In the genomic region with DNA sequence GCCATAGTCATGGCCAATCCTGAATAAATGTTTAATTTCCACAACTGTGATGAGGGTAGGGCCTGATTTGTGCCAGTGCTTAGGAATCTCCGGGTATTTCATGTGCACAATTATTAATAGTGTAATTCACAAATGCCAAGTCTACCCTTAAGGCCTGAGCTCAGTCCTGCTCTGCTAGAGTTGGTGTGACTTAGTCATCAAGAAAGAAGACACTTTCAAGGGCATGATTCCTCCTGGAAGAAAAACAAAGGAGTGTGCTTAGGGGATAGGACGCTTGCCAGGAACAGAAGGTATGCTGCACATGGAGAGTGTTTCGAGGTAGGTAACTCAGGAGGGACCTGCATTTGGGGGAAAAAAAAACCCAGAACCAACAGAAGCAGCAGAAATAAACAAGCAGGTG, we compare ENCODE assay signal across 32 cellular contexts.
"Had no signal": no experiment of that assay in that cellular context is flagged by ENCODE, and none has a peak within 500 bp of the region (broad histone marks: within the 10 kb centered on the region; RNA-seq: fewer than 3 reads in every experiment).

No MANE protein-coding gene starts in this region.

- DNase-seq: activated B cell treated with CpG ODN at 0.5 μM for 24 hours; activated CD4-positive, alpha-beta memory T cell treated with anti-CD3 and anti-CD28 coated beads for 36 hours; activated CD4-positive, alpha-beta T cell treated with anti-CD3 and anti-CD28 coated beads for 4 hours; activated CD4-positive, alpha-beta T cell treated with anti-CD3 and anti-CD28 coated beads, Interleukin-2, amount 10 ng/mL, durations not matched to agents 24 days and 14 days; activated CD4-positive, alpha-beta T cell treated with anti-CD3 and anti-CD28 coated beads, Interleukin-2, amount 50 U/mL, for 1 hour; activated CD4-positive, alpha-beta T cell treated with anti-CD3 and anti-CD28 coated beads, Interleukin-2, amount 50 U/mL, for 4 hours; activated CD4-positive, CD25-positive, alpha-beta regulatory T cell treated with anti-CD3 and anti-CD28 coated beads, Interleukin-2, amount 50 U/mL, for 72 hours; activated CD8-positive, alpha-beta memory T cell treated with anti-CD3 and anti-CD28 coated beads, Interleukin-2, amount 50 U/mL, for 4 hours; activated CD8-positive, alpha-beta T cell treated with anti-CD3 and anti-CD28 coated beads for 36 hours; activated effector memory CD4-positive, alpha-beta T cell treated with anti-CD3 and anti-CD28 coated beads, Interleukin-2, amount 50 U/mL, for 16 hours; activated gamma-delta T cell treated with Interleukin-2 at 50 U/mL for 16 hours; activated naive CD4-positive, alpha-beta T cell; activated naive CD4-positive, alpha-beta T cell treated with anti-CD3 and anti-CD28 coated beads for 36 hours; activated naive CD4-positive, alpha-beta T cell treated with anti-CD3 and anti-CD28 coated beads, Interleukin-2, amount 50 U/mL, for 16 hours; activated naive CD8-positive, alpha-beta T cell treated with anti-CD3 and anti-CD28 coated beads for 36 hours; activated T-cell treated with anti-CD3 and anti-CD28 coated beads for 4 hours; activated T-cell treated with anti-CD3 and anti-CD28 coated beads, Interleukin-2, amount 50 U/mL, for 1 hour; activated T-cell treated with anti-CD3 and anti-CD28 coated beads, Interleukin-2, amount 50 U/mL, for 4 hours; activated T-cell treated with anti-CD3 and anti-CD28 coated beads, Interleukin-2, amount 50 U/mL, for 72 hours; amygdala; anterior cingulate cortex; brain microvascular endothelial cell; caudate nucleus; SW 1271; T-helper 1 cell; T-helper 2 cell; T-helper 9 cell had no signal

- ATAC-seq: activated CD8-positive, alpha-beta T cell treated with anti-CD3 and anti-CD28 coated beads for 36 hours; activated naive CD4-positive, alpha-beta T cell treated with anti-CD3 and anti-CD28 coated beads, Interleukin-2, amount 50 U/mL, for 72 hours; activated T-cell treated with anti-CD3 and anti-CD28 coated beads, Interleukin-2, amount 50 U/mL, for 4 hours; activated T-cell treated with anti-CD3 and anti-CD28 coated beads, Interleukin-2, amount 50 U/mL, for 72 hours; activated T-helper 17 cell treated with anti-CD3 and anti-CD28 coated beads, Interleukin-2, amount 50 U/mL, for 72 hours had no signal

- H3K27ac ChIP-seq: ascending aorta, brain microvascular endothelial cell, breast epithelium, VCaP had no signal

- H3K27me3 ChIP-seq: ascending aorta, brain microvascular endothelial cell, breast epithelium had no signal

- H3K4me1 ChIP-seq: ascending aorta, breast epithelium had no signal

- H3K4me3 ChIP-seq: ascending aorta, breast epithelium had no signal

- H3K36me3 ChIP-seq: ascending aorta, brain microvascular endothelial cell, breast epithelium had no signal

- H3K9me3 ChIP-seq: ascending aorta, breast epithelium had no signal
